In genomic region chr7:119756687-119757086, GRCh38 we compare ENCODE assay signal across 1 cellular context.
TF ChIP-seq lines count a peak whose summit lies in the region.

No MANE protein-coding gene starts in this region.

TF ChIP-seq in WTC11, 78 proteins besides CTCF, POLR2A, EP300 and RAD21 (continued from another document):
- TF ChIP-seq AR (CRISPR knock-in tag; IDR thresholded peaks at IDR 0.05) (no peak), ZNF671 (CRISPR knock-in tag; IDR thresholded peaks at IDR 0.05) (no peak), ZNF423 (CRISPR knock-in tag; IDR thresholded peaks at IDR 0.05) (no peak), E2F1 (CRISPR knock-in tag; IDR thresholded peaks at IDR 0.05) (no peak), HMGXB4 (CRISPR knock-in tag; IDR thresholded peaks at IDR 0.05) (no peak), ZBTB21 (CRISPR knock-in tag; IDR thresholded peaks at IDR 0.05; ENCODE audit: borderline replicate concordance) (no peak), STAT6 (CRISPR knock-in tag; conservative IDR thresholded peaks at IDR 0.05; ENCODE audit: low read depth) (no peak), GABPB1 (CRISPR knock-in tag; IDR thresholded peaks at IDR 0.05) (no peak), MXD4 (CRISPR knock-in tag; IDR thresholded peaks at IDR 0.05; ENCODE audit: borderline replicate concordance) (no peak), PREB (CRISPR knock-in tag; IDR thresholded peaks at IDR 0.05; ENCODE audit: borderline replicate concordance) (no peak)
TF ChIP-seq in WTC11: peak in this region for 0.
